ENCODE assay signal across 26 cellular contexts in genomic region chr6:4220619-4221018, GRCh38.
DNase-seq lines count a peak whose midpoint lies in the region; TF ChIP-seq lines count a peak whose summit lies in the region.
"Had no signal": no experiment of that assay in that cellular context is flagged by ENCODE, and none has a peak within 500 bp of the region (broad histone marks: within the 10 kb centered on the region; RNA-seq: fewer than 3 reads in every experiment).

No MANE protein-coding gene starts in this region.

- DNase-seq in AG08395 (ENCODE audit: low spot score) (peak; percentile 15), EH (ENCODE audit: low read depth) (peak; percentile 13), choroid plexus epithelial cell (ENCODE audit: low read depth) (peak; percentile 38), foreskin fibroblast (peak; percentile 7 to 49), NCI-H2171 treated with DMSO at 0.1 percent for 48 hours (lab: John Stamatoyannopoulos, UW) (no peak), DMS114 treated with DMSO at 0.1 percent for 48 hours (lab: John Stamatoyannopoulos, UW; ENCODE audit: unreplicated experiment) (no peak)
- no peak for DNase-seq in activated CD8-positive, alpha-beta memory T cell treated with anti-CD3 and anti-CD28 coated beads, Interleukin-2, amount 50 U/mL, for 4 hours
- DNase-seq in activated CD4-positive, CD25-positive, alpha-beta regulatory T cell (lab: John Stamatoyannopoulos, UW) = no peak
- DNase-seq: activated CD8-positive, alpha-beta T cell treated with anti-CD3 and anti-CD28 coated beads for 36 hours; activated naive CD4-positive, alpha-beta T cell treated with anti-CD3 and anti-CD28 coated beads for 36 hours; adrenal gland; body of pancreas; C1 segment of cervical spinal cord; DMS53; foreskin keratinocyte; mammary epithelial cell; NCI-H1048; NCI-H1694 treated with DMSO at 0.1 percent for 48 hours; NCI-H2171; NCI-H510A treated with DMSO at 0.1 percent for 48 hours; SJCRH30; spleen; stimulated activated CD4-positive, alpha-beta T cell treated with anti-CD3 and anti-CD28 coated beads, Interleukin-2, amount 100 ng/mL, for 24 hours; stimulated activated CD8-positive, alpha-beta memory T cell treated with anti-CD3 and anti-CD28 coated beads, Interleukin-4, amount 100 ng/mL, for 48 hours; SW 1271; uterus had no signal

- no peak for TF ChIP-seq CTCF in choroid plexus epithelial cell (conservative IDR thresholded peaks at IDR 0.05; ENCODE audit: low read depth, low read length)
- no peak for TF ChIP-seq CTCF in foreskin fibroblast (IDR thresholded peaks at IDR 0.05; ENCODE audit: low read depth, low read length)

- H3K4me3 ChIP-seq in choroid plexus epithelial cell (ENCODE audit: low read depth, low read length) (no peak overlapping the region), foreskin fibroblast (ENCODE audit: low read depth in 1 of 2, low read length in 2 of 2) (no peak overlapping the region)
- H3K4me3 ChIP-seq: adrenal gland, body of pancreas, SJCRH30, spleen, uterus had no signal

Comparison
In these comparisons a context has a peak if more than half of its experiments do, and no peak if none do; other contexts are left out.
1. DNase-seq: peak in AG08395 (single experiment), EH (single experiment), choroid plexus epithelial cell (single experiment) and foreskin fibroblast (2 of 2); none in NCI-H2171 treated with DMSO at 0.1 percent for 48 hours (single experiment), activated CD8-positive, alpha-beta memory T cell treated with anti-CD3 and anti-CD28 coated beads, Interleukin-2, amount 50 U/mL, for 4 hours (single experiment), DMS114 treated with DMSO at 0.1 percent for 48 hours (single experiment) and activated CD4-positive, CD25-positive, alpha-beta regulatory T cell (0 of 4).